In genomic region chr5:159441441-159441840, GRCh38 we compare ENCODE assay signal across 12 cellular contexts.
DNase-seq lines count a peak whose midpoint lies in the region; ATAC-seq, FAIRE-seq and TF ChIP-seq lines count a peak whose summit lies in the region.
"Had no signal": no experiment of that assay in that cellular context is flagged by ENCODE, and none has a peak within 500 bp of the region (broad histone marks: within the 10 kb centered on the region; RNA-seq: fewer than 3 reads in every experiment).

No MANE protein-coding gene starts in this region.

- no peaks in the 10 kb centered on the region for H3K27me3 Mint-ChIP-seq in activated T-cell treated with anti-CD3 and anti-CD28 coated beads, Interleukin-2, amount 50 U/mL, for 24 hours

- H3K36me3 ChIP-seq in HepG2 (replicated peaks in 1 of 2; ENCODE audit: control insufficient read depth in 1 of 2, insufficient read depth in 2 of 2, low read length in 2 of 2) (no peaks in the 10 kb centered on the region), right lobe of liver (no peaks in the 10 kb centered on the region), PC-9 (ENCODE audit: low read depth) (no peaks in the 10 kb centered on the region), cardiac muscle cell (no peaks in the 10 kb centered on the region)
- H3K36me3 ChIP-seq: thyroid gland had no signal

- no peak overlapping the region for H3K27ac ChIP-seq in HepG2 (ENCODE audit: extremely low read length, insufficient read depth, low read length)
- H3K27ac ChIP-seq in right lobe of liver: no peak overlapping the region
- H3K27ac ChIP-seq in PC-9: no peak overlapping the region
- H3K27ac ChIP-seq in cardiac muscle cell: peak overlapping the region; percentile 2
- H3K27ac ChIP-seq: thyroid gland had no signal

- in situ Hi-C loops in HepG2 (cut with HindIII; ENCODE audit: extremely low pct_ligation_motif_present, low pct_unique_long_range_greater_than_20kb): loop anchor here (5.0 to 10.0 kb wide), 2 partner anchors 473 to 526 kb away; partner anchors contain the start of gene ADRA1B

- intact Hi-C loops in HepG2 (cut with micrococcal nuclease; ENCODE audit: unreplicated experiment) (loop anchor here (5.0 kb wide), 1 partner anchor 284 kb away; no protein-coding TSS in a partner anchor), right lobe of liver (cut with DNase I) (loop anchor here in 1 of 2 donors (5.0 kb wide), 1 partner anchor 546 kb away; no protein-coding TSS in a partner anchor), PC-9 (cut with micrococcal nuclease; ENCODE audit: unreplicated experiment) (loop anchor here (5.0 to 10.0 kb wide), 2 partner anchors 109 to 953 kb away; partner anchors contain the start of gene IL12B)

- no peaks in the 10 kb centered on the region for H3K9me3 ChIP-seq in HepG2 (ENCODE audit: low read length)
- H3K9me3 ChIP-seq in right lobe of liver: no peaks in the 10 kb centered on the region
- no peaks in the 10 kb centered on the region for H3K9me3 ChIP-seq in PC-9 (ENCODE audit: insufficient read depth, low read depth)
- no peaks in the 10 kb centered on the region for H3K9me3 ChIP-seq in cardiac muscle cell (ENCODE audit: low read depth)
- H3K9me3 ChIP-seq: thyroid gland had no signal

- H3K4me3 ChIP-seq in HepG2 (replicated peaks in 1 of 3; ENCODE audit: insufficient read depth in 1 of 3, low read depth in 2 of 3, low read length in 3 of 3) (no peak overlapping the region), right lobe of liver (no peak overlapping the region), PC-9 (no peak overlapping the region), cardiac muscle cell (no peak overlapping the region)
- H3K4me3 ChIP-seq: thyroid gland had no signal

- DNase-seq in HepG2 (ENCODE audit: low spot score) (peak; percentile 16), right lobe of liver (no peak), PC-9 (no peak), cardiac muscle cell (ENCODE audit: low read depth in 1 of 2, low spot score in 1 of 2) (peak in 1 of 2 donors; percentile 71), GM03348 (ENCODE audit: low spot score) (no peak), NCI-H2107 treated with DMSO at 0.1 percent for 48 hours (lab: John Stamatoyannopoulos, UW; ENCODE audit: unreplicated experiment) (no peak)
- DNase-seq in activated T-cell treated with anti-CD3 and anti-CD28 coated beads, Interleukin-2, amount 50 U/mL, for 24 hours: no peak
- DNase-seq: anterior cingulate cortex, GDM1, thyroid gland had no signal

- no peak for FAIRE-seq in HepG2 (lab: Jason Lieb, UNC)

- peaks cover 6% of the 10 kb centered on the region for H3K4me1 Mint-ChIP-seq in activated T-cell treated with anti-CD3 and anti-CD28 coated beads, Interleukin-2, amount 50 U/mL, for 24 hours (ENCODE audit: low read depth)

- H3K4me3 Mint-ChIP-seq in activated T-cell treated with anti-CD3 and anti-CD28 coated beads, Interleukin-2, amount 50 U/mL, for 24 hours: no peak overlapping the region

- H3F3A ChIP-seq in PC-9 (ENCODE audit: insufficient read depth, low read depth): no peaks in the 10 kb centered on the region

- no peak for TF ChIP-seq RAD21 in HepG2 (CRISPR knock-in tag; IDR thresholded peaks at IDR 0.05)

- POLR2A ChIA-PET in HepG2 (lab: Yijun Ruan, JAX): no interaction called here
- POLR2A ChIA-PET in PC-9 (lab: Charles Lee; ENCODE audit: unreplicated experiment): interaction anchor here (0.6 kb wide), 1 partner anchor 364 kb away, joined by 4 read pairs; no protein-coding TSS in a partner anchor

- WGBS in HepG2 (ENCODE audit: low lambda C conversion rate): 14% methylated on average over 3 of the region's 3 CpGs
- 19% methylated on average over 3 of the region's 3 CpGs for WGBS in right lobe of liver (ENCODE audit: insufficient coverage, low coverage, low lambda C conversion rate, missing lambda C conversion rate)

- H3K27me3 ChIP-seq in HepG2 (ENCODE audit: control insufficient read depth in 1 of 2, insufficient read depth in 2 of 2, low read length in 2 of 2): 0 out of 5 replicates have a peak, but pooled peaks cover 0 to 11% of the 10 kb centered on the region in 2 experiments
- H3K27me3 ChIP-seq in right lobe of liver: no peaks in the 10 kb centered on the region
- H3K27me3 ChIP-seq in PC-9 (ENCODE audit: insufficient read depth, low read depth): no peaks in the 10 kb centered on the region
- H3K27me3 ChIP-seq in cardiac muscle cell: no peaks in the 10 kb centered on the region
- H3K27me3 ChIP-seq: thyroid gland had no signal

- ATAC-seq in HepG2: peak; percentile 72
- ATAC-seq in right lobe of liver: no peak
- ATAC-seq in HG02870 (IDR thresholded peaks at IDR 0.05; ENCODE audit: unreplicated experiment): no peak
- ATAC-seq: activated CD4-positive, CD25-positive, alpha-beta regulatory T cell treated with anti-CD3 and anti-CD28 coated beads, Interleukin-2, amount 50 U/mL, for 24 hours had no signal

- CTCF ChIA-PET in HepG2 (lab: Yijun Ruan, JAX; ENCODE audit: low intra/inter-chr PET ratio, low total read pairs) (no interaction called here), PC-9 (lab: Charles Lee) (interaction anchor here (2.0 kb wide), 1 partner anchor 155 kb away, joined by 4 read pairs; no protein-coding TSS in a partner anchor)

- H3K4me1 ChIP-seq in HepG2 (ENCODE audit: insufficient read depth, low read length) (no peaks in the 10 kb centered on the region), right lobe of liver (no peaks in the 10 kb centered on the region), PC-9 (replicated peaks; ENCODE audit: insufficient read depth) (peaks cover 7% of the 10 kb centered on the region; the same call in 1 of the 2 replicates), cardiac muscle cell (ENCODE audit: low read depth) (peaks cover 24% of the 10 kb centered on the region)
- H3K4me1 ChIP-seq: thyroid gland had no signal

- no peak overlapping the region for H3K9ac ChIP-seq in HepG2 (ENCODE audit: insufficient read depth, low read depth, low read length)

- H3K9me3 Mint-ChIP-seq in activated T-cell treated with anti-CD3 and anti-CD28 coated beads, Interleukin-2, amount 50 U/mL, for 24 hours: no peaks in the 10 kb centered on the region

- H3K36me3 Mint-ChIP-seq in activated T-cell treated with anti-CD3 and anti-CD28 coated beads, Interleukin-2, amount 50 U/mL, for 24 hours (ENCODE audit: low read depth): no peaks in the 10 kb centered on the region

- TF ChIP-seq CTCF in HepG2 (CRISPR knock-in tag; IDR thresholded peaks at IDR 0.05) (peak; percentile 45), right lobe of liver (IDR thresholded peaks at IDR 0.05) (no peak), PC-9 (conservative IDR thresholded peaks at IDR 0.05) (peak; percentile 60; the same call in 1 of the 2 replicates), cardiac muscle cell (IDR thresholded peaks at IDR 0.05; ENCODE audit: low read depth, low read length) (peak; percentile 2)

- no peak overlapping the region for H3K4me2 ChIP-seq in HepG2 (ENCODE audit: low read depth, low read length)
- no peak overlapping the region for H3K4me2 ChIP-seq in PC-9

- H3K9me2 ChIP-seq in PC-9 (ENCODE audit: insufficient read depth): no peaks in the 10 kb centered on the region

- no peak overlapping the region for H3K27ac Mint-ChIP-seq in activated T-cell treated with anti-CD3 and anti-CD28 coated beads, Interleukin-2, amount 50 U/mL, for 24 hours

- no TSS peak for BruUV-seq in HepG2 (replicated peaks; lab: Mats Ljungman, UMichigan)
- BruUV-seq in PC-9 (replicated peaks; lab: Mats Ljungman, UMichigan): no TSS peak

- H3K79me2 ChIP-seq in HepG2 (ENCODE audit: insufficient read depth, low read length): no peaks in the 10 kb centered on the region
- no peaks in the 10 kb centered on the region for H3K79me2 ChIP-seq in PC-9 (ENCODE audit: low read depth)

- TF ChIP-seq POLR2A in HepG2 (IDR thresholded peaks at IDR 0.05; ENCODE audit: insufficient read depth in 1 of 2, low read depth in 2 of 2, low read length in 2 of 2): no peak
- no peak for TF ChIP-seq POLR2A in right lobe of liver (IDR thresholded peaks at IDR 0.05)

- no peak overlapping the region for H2AFZ ChIP-seq in HepG2 (ENCODE audit: low read length)
- no peak overlapping the region for H2AFZ ChIP-seq in PC-9

- TF ChIP-seq EP300 in HepG2 (IDR thresholded peaks at IDR 0.05; ENCODE audit: low read depth in 2 of 2, low read length in 2 of 2) (no peak), HepG2 (CRISPR knock-in tag; IDR thresholded peaks at IDR 0.05; ENCODE audit: borderline replicate concordance) (no peak)

- H4K20me1 ChIP-seq in HepG2 (ENCODE audit: insufficient read depth, low read length) (no peaks in the 10 kb centered on the region), PC-9 (ENCODE audit: insufficient read depth) (no peaks in the 10 kb centered on the region)

TF ChIP-seq in HepG2, 621 proteins besides CTCF, POLR2A, EP300 and RAD21:
- TF ChIP-seq SMC3 (IDR thresholded peaks at IDR 0.05; ENCODE audit: low read length) (peak; percentile 26; the same call in 1 of the 2 replicates), DMAP1 (CRISPR knock-in tag; IDR thresholded peaks at IDR 0.05) (no peak), ZNF30 (CRISPR knock-in tag; IDR thresholded peaks at IDR 0.05) (no peak), KLF6 (CRISPR knock-in tag; IDR thresholded peaks at IDR 0.05) (no peak), ZNF383 (CRISPR knock-in tag; IDR thresholded peaks at IDR 0.05; ENCODE audit: borderline replicate concordance) (no peak)

Comparison
In these comparisons a context has a peak if more than half of its experiments do, and no peak if none do; other contexts are left out.
1. CTCF ChIP-seq: peak in HepG2 (single experiment), PC-9 (single experiment) and cardiac muscle cell (single experiment); none in right lobe of liver (0 of 4).